Comparison of ENCODE assay signal across 16 cellular contexts in the genomic region with DNA sequence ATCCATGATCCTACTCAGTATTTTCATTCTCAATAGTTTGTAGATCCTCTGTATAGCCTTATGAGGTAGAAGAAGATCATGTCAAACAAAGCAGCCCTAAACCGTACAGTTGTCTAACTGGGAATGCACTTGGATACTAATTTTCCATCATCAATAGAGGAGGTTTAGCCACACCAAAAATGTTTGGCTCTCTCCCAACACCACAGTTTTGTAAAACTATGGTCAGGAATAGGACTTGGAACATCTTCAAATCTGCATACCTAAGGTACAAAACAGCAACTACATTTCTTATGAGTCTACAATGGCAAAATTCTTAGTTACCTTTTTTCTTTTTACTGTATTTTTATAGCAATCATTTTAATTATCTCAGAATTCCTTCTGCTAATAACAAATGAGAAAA.
DNase-seq lines count a peak whose midpoint lies in the region; ATAC-seq and TF ChIP-seq lines count a peak whose summit lies in the region.
"Had no signal": no experiment of that assay in that cellular context is flagged by ENCODE, and none has a peak within 500 bp of the region (broad histone marks: within the 10 kb centered on the region; RNA-seq: fewer than 3 reads in every experiment).

No MANE protein-coding gene starts in this region.

- no peak overlapping the region for H3K4me3 Mint-ChIP-seq in naive thymus-derived CD8-positive, alpha-beta T cell

- TF ChIP-seq CTCF in astrocyte of the cerebellum (IDR thresholded peaks at IDR 0.05; ENCODE audit: low read depth, low read length, missing control alignments) (no peak), hepatocyte (IDR thresholded peaks at IDR 0.05; ENCODE audit: poor library complexity) (no peak)

- no peak for ATAC-seq in aorta (ENCODE audit: low FRiP score)
- no peak for ATAC-seq in naive thymus-derived CD8-positive, alpha-beta T cell

- no peaks in the 10 kb centered on the region for H3K9me2 ChIP-seq in hepatocyte (replicated peaks; ENCODE audit: insufficient read depth)

- H3K27ac Mint-ChIP-seq in naive thymus-derived CD8-positive, alpha-beta T cell = no peak overlapping the region

- H3K36me3 Mint-ChIP-seq in naive thymus-derived CD8-positive, alpha-beta T cell = no peaks in the 10 kb centered on the region

- H3K79me2 ChIP-seq in hepatocyte = no peaks in the 10 kb centered on the region

- no peaks in the 10 kb centered on the region for H3K4me1 Mint-ChIP-seq in naive thymus-derived CD8-positive, alpha-beta T cell

- peak; percentile 36 for DNase-seq in NCI-H1105 treated with DMSO at 0.1 percent for 48 hours (lab: John Stamatoyannopoulos, UW)
- DNase-seq in NCI-H1105 (lab: John Stamatoyannopoulos, UW) = no peak
- peak; percentile 84 for DNase-seq in astrocyte of the cerebellum (ENCODE audit: low read depth)
- DNase-seq in glomerular visceral epithelial cell (ENCODE audit: extremely low spot score) = peak; percentile 31
- DNase-seq in aorta = no peak
- no peak for DNase-seq in naive thymus-derived CD8-positive, alpha-beta T cell
- no peak for DNase-seq in effector memory CD4-positive, alpha-beta T cell
- no peak for DNase-seq in hepatocyte (ENCODE audit: low spot score)
- DNase-seq: 8988T, COR-L47, GM23248, NCI-H1048, NCI-H1694 treated with DMSO at 0.1 percent for 48 hours, NCI-H82, SHP77 had no signal

- no peaks in the 10 kb centered on the region for H4K20me1 ChIP-seq in hepatocyte (ENCODE audit: insufficient read depth, poor library complexity, severe bottlenecking)

- H3K4me1 ChIP-seq in aorta (ENCODE audit: control insufficient read depth in 1 of 2, insufficient read depth in 2 of 2, low read length in 2 of 2) (no peaks in the 10 kb centered on the region), hepatocyte (ENCODE audit: insufficient read depth) (peaks cover under 1% of the 10 kb centered on the region)
- H3K4me1 ChIP-seq in effector memory CD4-positive, alpha-beta T cell (ENCODE audit: control insufficient read depth, insufficient read depth, low read length, poor library complexity, severe bottlenecking) = no peaks in the 10 kb centered on the region

- no peaks in the 10 kb centered on the region for H3K27me3 Mint-ChIP-seq in naive thymus-derived CD8-positive, alpha-beta T cell

- H2AFZ ChIP-seq in hepatocyte = no peak overlapping the region
- H2AFZ ChIP-seq: GM23248 had no signal

- no peak overlapping the region for H3K4me3 ChIP-seq in astrocyte of the cerebellum (ENCODE audit: low read depth, low read length)
- no peak overlapping the region for H3K4me3 ChIP-seq in aorta (ENCODE audit: low read length in 2 of 2)
- H3K4me3 ChIP-seq in effector memory CD4-positive, alpha-beta T cell (ENCODE audit: insufficient read depth, low read depth, low read length, poor library complexity, severe bottlenecking) = no peak overlapping the region
- no peak overlapping the region for H3K4me3 ChIP-seq in hepatocyte
- H3K4me3 ChIP-seq: GM23248 had no signal

- H3K9me3 Mint-ChIP-seq in naive thymus-derived CD8-positive, alpha-beta T cell = peaks cover 0 to 15% (median 4%) of the 10 kb centered on the region in 9 donors

- POLR2A ChIA-PET in naive thymus-derived CD8-positive, alpha-beta T cell (lab: Charles Lee) = no interaction called here

- H3K9me3 ChIP-seq in aorta (ENCODE audit: control insufficient read depth, low read length) = peaks cover 1% of the 10 kb centered on the region
- H3K9me3 ChIP-seq in effector memory CD4-positive, alpha-beta T cell (ENCODE audit: control insufficient read depth, low read length) = no peaks in the 10 kb centered on the region
- H3K9me3 ChIP-seq in hepatocyte (ENCODE audit: low read depth) = no peaks in the 10 kb centered on the region

- no peaks in the 10 kb centered on the region for H3K27me3 ChIP-seq in aorta (ENCODE audit: control insufficient read depth in 1 of 2, insufficient read depth in 2 of 2, low read length in 1 of 2)
- H3K27me3 ChIP-seq in effector memory CD4-positive, alpha-beta T cell (replicated peaks; ENCODE audit: control insufficient read depth, insufficient read depth, low read length, poor library complexity, severe bottlenecking) = no peaks in the 10 kb centered on the region
- H3K27me3 ChIP-seq in hepatocyte = no peaks in the 10 kb centered on the region

- H3K36me3 ChIP-seq in aorta (ENCODE audit: control insufficient read depth in 1 of 2, insufficient read depth in 2 of 2, low read length in 1 of 2) (no peaks in the 10 kb centered on the region), hepatocyte (replicated peaks; ENCODE audit: insufficient read depth, low read depth) (no peaks in the 10 kb centered on the region)
- no peaks in the 10 kb centered on the region for H3K36me3 ChIP-seq in effector memory CD4-positive, alpha-beta T cell (ENCODE audit: control insufficient read depth, insufficient read depth, low read length)

- 72 to 82% methylated on average over 1 of the region's 1 CpG for WGBS in aorta, 2 donors
- WGBS in hepatocyte (ENCODE audit: low lambda C conversion rate, missing lambda C conversion rate) = 81% methylated on average over 1 of the region's 1 CpG

- H3K27ac ChIP-seq in aorta (ENCODE audit: low read depth in 1 of 2, low read length in 2 of 2) (no peak overlapping the region), hepatocyte (no peak overlapping the region)
- H3K27ac ChIP-seq in effector memory CD4-positive, alpha-beta T cell (ENCODE audit: insufficient read depth, low read length, poor library complexity, severe bottlenecking) = no peak overlapping the region
- H3K27ac ChIP-seq: C4-2B, GM23248 had no signal

- in situ Hi-C loops in astrocyte of the cerebellum (cut with HindIII; ENCODE audit: low sequenced_read_pairs) = no loop called here

- intact Hi-C loops in aorta (cut with DNase I) = no loop called here

- no peak overlapping the region for H3K4me2 ChIP-seq in hepatocyte

Comparison
In these comparisons a context has a peak if more than half of its experiments do, and no peak if none do; other contexts are left out.
1. DNase-seq: peak in NCI-H1105 treated with DMSO at 0.1 percent for 48 hours (single experiment), astrocyte of the cerebellum (single experiment) and glomerular visceral epithelial cell (single experiment); none in NCI-H1105 (single experiment), aorta (0 of 2), naive thymus-derived CD8-positive, alpha-beta T cell (0 of 10), effector memory CD4-positive, alpha-beta T cell (0 of 3) and hepatocyte (single experiment).